In genomic region chr1:13759072-13759471, GRCh38 we compare ENCODE assay signal across 13 cellular contexts. TPM values are rescaled to one million over a fixed set of nuclear protein-coding genes. Genes with fewer than 3 reads are reported as not detected.
A peak's percentile ranks its signal among the peaks of the same experiment; 100 is the strongest.
DNase-seq lines count a peak whose midpoint lies in the region; ATAC-seq lines count a peak whose summit lies in the region.
"Had no signal": no experiment of that assay in that cellular context is flagged by ENCODE, and none has a peak within 500 bp of the region (broad histone marks: within the 10 kb centered on the region; RNA-seq: fewer than 3 reads in every experiment).

No MANE protein-coding gene starts in this region.

- H3K36me3 Mint-ChIP-seq in activated naive CD4-positive, alpha-beta T cell treated with anti-CD3 and anti-CD28 coated beads for 36 hours (ENCODE audit: low read depth): peaks cover 8% of the 10 kb centered on the region
- H3K36me3 Mint-ChIP-seq in T-helper 17 cell (ENCODE audit: low read depth): peaks cover under 1% of the 10 kb centered on the region

- H3K4me3 ChIP-seq in thymus (ENCODE audit: low read length) (no peak overlapping the region), neuronal stem cell (ENCODE audit: low read length in 2 of 2) (no peak overlapping the region)

- no peak overlapping the region for H3K9ac ChIP-seq in neuronal stem cell (ENCODE audit: low read depth, low read length, poor library complexity)

- H3K4me3 Mint-ChIP-seq in activated naive CD4-positive, alpha-beta T cell treated with anti-CD3 and anti-CD28 coated beads for 36 hours: no peak overlapping the region
- peak overlapping the region; percentile 62 for H3K4me3 Mint-ChIP-seq in T-helper 17 cell
- H3K4me3 Mint-ChIP-seq: stimulated activated memory B cell treated with anti-CD40 and anti-IgM and Interleukin-4, amounts not matched to agents 10 μg/mL and 1 μg/mL and 100 μg/mL, for 72 hours had no signal

- no peak overlapping the region for H3K23ac ChIP-seq in neuronal stem cell (ENCODE audit: low read depth, low read length, poor library complexity)

- no peak overlapping the region for H2AK5ac ChIP-seq in neuronal stem cell (ENCODE audit: low read depth, low read length)

- no peak overlapping the region for H3K14ac ChIP-seq in neuronal stem cell (ENCODE audit: low read length)

- ATAC-seq in T-helper 17 cell (peak; percentile 37), left colon (peak; percentile 60)
- ATAC-seq: activated naive CD4-positive, alpha-beta T cell treated with anti-CD3 and anti-CD28 coated beads, Interleukin-2, amount 50 U/mL, for 72 hours; stimulated activated memory B cell treated with anti-CD40 and anti-IgM and Interleukin-4, amounts not matched to agents 10 μg/mL and 1 μg/mL and 100 μg/mL, for 72 hours had no signal

- peaks cover 82% of the 10 kb centered on the region for H3K4me1 Mint-ChIP-seq in activated naive CD4-positive, alpha-beta T cell treated with anti-CD3 and anti-CD28 coated beads for 36 hours (ENCODE audit: low read depth)
- H3K4me1 Mint-ChIP-seq in T-helper 17 cell: peaks cover 56% of the 10 kb centered on the region

- H3K27me3 Mint-ChIP-seq in activated naive CD4-positive, alpha-beta T cell treated with anti-CD3 and anti-CD28 coated beads for 36 hours (ENCODE audit: low read depth): no peaks in the 10 kb centered on the region
- H3K27me3 Mint-ChIP-seq in T-helper 17 cell: no peaks in the 10 kb centered on the region
- H3K27me3 Mint-ChIP-seq: stimulated activated memory B cell treated with anti-CD40 and anti-IgM and Interleukin-4, amounts not matched to agents 10 μg/mL and 1 μg/mL and 100 μg/mL, for 72 hours had no signal

- H3K9me3 ChIP-seq in T-helper 17 cell (ENCODE audit: control insufficient read depth, low read length, poor library complexity, severe bottlenecking) (no peaks in the 10 kb centered on the region), thymus (ENCODE audit: control insufficient read depth) (no peaks in the 10 kb centered on the region), neuronal stem cell (replicated peaks in 1 of 2; ENCODE audit: control insufficient read depth in 2 of 2, insufficient read depth in 1 of 2, low read depth in 1 of 2, low read length in 2 of 2) (no peaks in the 10 kb centered on the region)

- H3K4me2 ChIP-seq in neuronal stem cell (ENCODE audit: insufficient read depth, low read length, poor library complexity, severe bottlenecking): no peak overlapping the region

- H3K4ac ChIP-seq in neuronal stem cell (ENCODE audit: low read length): no peak overlapping the region

- no peak overlapping the region for H2BK5ac ChIP-seq in neuronal stem cell (ENCODE audit: low read length)

- 81% methylated on average over 4 of the region's 4 CpGs for WGBS in thymus
- WGBS in neuronal stem cell (ENCODE audit: extremely low coverage in 2 of 2, insufficient read length in 2 of 2, insufficient replicate concordance in 1 of 2), 2 donors: no CpG with 5 or more reads among the region's 4 CpGs

- peak overlapping the region; percentile 4 for H3K27ac Mint-ChIP-seq in activated naive CD4-positive, alpha-beta T cell treated with anti-CD3 and anti-CD28 coated beads for 36 hours
- no peak overlapping the region for H3K27ac Mint-ChIP-seq in T-helper 17 cell
- H3K27ac Mint-ChIP-seq: stimulated activated memory B cell treated with anti-CD40 and anti-IgM and Interleukin-4, amounts not matched to agents 10 μg/mL and 1 μg/mL and 100 μg/mL, for 72 hours had no signal

- H2BK15ac ChIP-seq in neuronal stem cell (ENCODE audit: low read length): no peak overlapping the region

- no peak overlapping the region for H4K91ac ChIP-seq in neuronal stem cell (ENCODE audit: low read depth, low read length, poor library complexity)

- no peak overlapping the region for H2AFZ ChIP-seq in neuronal stem cell (ENCODE audit: low read length)

- no peaks in the 10 kb centered on the region for H3K79me1 ChIP-seq in neuronal stem cell (ENCODE audit: low read depth, low read length)

- peaks cover 4% of the 10 kb centered on the region for H3K4me1 ChIP-seq in thymus (ENCODE audit: control insufficient read depth, insufficient read depth, low read length)
- peaks cover 4 to 19% of the 10 kb centered on the region in 2 donors for H3K4me1 ChIP-seq in neuronal stem cell (ENCODE audit: control insufficient read depth in 2 of 2, insufficient read depth in 1 of 2, low read depth in 1 of 2, low read length in 2 of 2)

- peaks cover 4% of the 10 kb centered on the region for H3K36me3 ChIP-seq in thymus (ENCODE audit: control insufficient read depth, insufficient read depth)
- peaks cover 0 to 19% of the 10 kb centered on the region in 2 donors for H3K36me3 ChIP-seq in neuronal stem cell (replicated peaks in 1 of 2; ENCODE audit: control insufficient read depth in 2 of 2, insufficient read depth in 2 of 2, low read length in 2 of 2)

- H3K27ac ChIP-seq in thymus (ENCODE audit: low read depth) (peak overlapping the region; percentile 33), neuronal stem cell (replicated peaks; ENCODE audit: low read length) (no peak overlapping the region)

- CTCF ChIA-PET in activated naive CD4-positive, alpha-beta T cell treated with anti-CD3 and anti-CD28 coated beads for 36 hours (lab: Charles Lee): no interaction called here

- no peak overlapping the region for H2BK12ac ChIP-seq in neuronal stem cell (ENCODE audit: low read length)

- DNase-seq in activated naive CD4-positive, alpha-beta T cell treated with anti-CD3 and anti-CD28 coated beads for 36 hours: no peak
- no peak for DNase-seq in activated naive CD4-positive, alpha-beta T cell treated with Interleukin-2 at 50 U/mL for 16 hours
- DNase-seq in T-helper 17 cell (no peak), left colon (no peak), neuronal stem cell (ENCODE audit: low spot score) (no peak), HCEC 1CT (no peak), glomerular visceral epithelial cell (ENCODE audit: extremely low spot score) (no peak)
- DNase-seq: activated CD4-positive, alpha-beta T cell treated with anti-CD3 and anti-CD28 coated beads, Interleukin-2, amount 50 U/mL, for 1 hour; NCI-H526; SW 1271 had no signal

- H3K27me3 ChIP-seq in thymus (ENCODE audit: control insufficient read depth, insufficient read depth) (no peaks in the 10 kb centered on the region), neuronal stem cell (ENCODE audit: control insufficient read depth in 3 of 3, insufficient read depth in 3 of 3, low read depth in 1 of 3, low read length in 3 of 3) (no peaks in the 10 kb centered on the region)

- H3K18ac ChIP-seq in neuronal stem cell (ENCODE audit: low read length): no peak overlapping the region

- H3K9me3 Mint-ChIP-seq in activated naive CD4-positive, alpha-beta T cell treated with anti-CD3 and anti-CD28 coated beads for 36 hours: no peaks in the 10 kb centered on the region
- H3K9me3 Mint-ChIP-seq: activated naive CD4-positive, alpha-beta T cell treated with anti-CD3 and anti-CD28 coated beads, Interleukin-2, amount 50 U/mL, for 72 hours; stimulated activated memory B cell treated with anti-CD40 and anti-IgM and Interleukin-4, amounts not matched to agents 10 μg/mL and 1 μg/mL and 100 μg/mL, for 72 hours had no signal

- intact Hi-C loops in activated naive CD4-positive, alpha-beta T cell treated with anti-CD3 and anti-CD28 coated beads for 36 hours (cut with micrococcal nuclease): no loop called here
- intact Hi-C loops in left colon (cut with DNase I, micrococcal nuclease): no loop called here

- no peak overlapping the region for H2BK120ac ChIP-seq in neuronal stem cell (ENCODE audit: low read depth, low read length)

- H4K8ac ChIP-seq in neuronal stem cell (ENCODE audit: low read depth, low read length): no peak overlapping the region

RNA-seq across cellular contexts. Expression of gene PRDM2, which starts 59.1 kb away (rescaled TPM):
- 10 to 100 TPM; 33.8 to 37.3 TPM for total RNA-seq in activated naive CD4-positive, alpha-beta T cell treated with anti-CD3 and anti-CD28 coated beads for 36 hours
- total RNA-seq in T-helper 17 cell (100 to 1,000 TPM; 173 to 181 TPM), left colon (10 to 100 TPM; 33.3 to 33.8 TPM)
- 25.5 TPM for polyA plus RNA-seq in thymus
- 27.5 TPM for polyA plus RNA-seq in neuronal stem cell (2013, experiment 1 of 2)
- polyA plus RNA-seq in neuronal stem cell (2013, experiment 2 of 2): 26.8 TPM

Comparison
In these comparisons a context has a peak if more than half of its experiments do, and no peak if none do; other contexts are left out.
1. RNA of gene PRDM2, which starts 59.1 kb away (total RNA-seq): 173 to 181 TPM in T-helper 17 cell; 33.8 to 37.3 TPM in activated naive CD4-positive, alpha-beta T cell treated with anti-CD3 and anti-CD28 coated beads for 36 hours and 33.3 to 33.8 TPM in left colon; every median in the first group is over 4 times any median in the second.